ENCODE assay signal across 14 cellular contexts in genomic region chr6:132751306-132751705, GRCh38. TPM values are rescaled to one million over a fixed set of nuclear protein-coding genes. Genes with fewer than 3 reads are reported as not detected.
DNase-seq lines count a peak whose midpoint lies in the region; ATAC-seq and TF ChIP-seq lines count a peak whose summit lies in the region.
"Had no signal": no experiment of that assay in that cellular context is flagged by ENCODE, and none has a peak within 500 bp of the region (broad histone marks: within the 10 kb centered on the region; RNA-seq: fewer than 3 reads in every experiment).

No MANE protein-coding gene starts in this region.

- H3K4me3 ChIP-seq in body of pancreas (no peak overlapping the region), ovary (no peak overlapping the region)

- H3K4me1 ChIP-seq in body of pancreas = peaks cover 4% of the 10 kb centered on the region
- H3K4me1 ChIP-seq in ovary (ENCODE audit: insufficient read depth) = no peaks in the 10 kb centered on the region
- H3K4me1 ChIP-seq: BE2C had no signal

- no peak for TF ChIP-seq EP300 in ovary (IDR thresholded peaks at IDR 0.05)

- TF ChIP-seq POLR2A in body of pancreas (IDR thresholded peaks at IDR 0.05) (no peak), ovary (IDR thresholded peaks at IDR 0.05) (no peak)

- TF ChIP-seq CTCF in CD14-positive monocyte (IDR thresholded peaks at IDR 0.05) = no peak
- TF ChIP-seq CTCF in body of pancreas (IDR thresholded peaks at IDR 0.05) = no peak
- TF ChIP-seq CTCF in ovary (IDR thresholded peaks at IDR 0.05) = no peak

- peaks cover 82% of the 10 kb centered on the region for H3K4me1 Mint-ChIP-seq in CD14-positive monocyte

- 82 to 92% methylated on average over 4 of the region's 4 CpGs for WGBS in body of pancreas, 2 donors
- WGBS in ovary, 3 donors = 90 to 93% (median 92%) methylated on average over 4 of the region's 4 CpGs

- no peak overlapping the region for H3K4me3 Mint-ChIP-seq in CD14-positive monocyte

- ATAC-seq in GM19324 (IDR thresholded peaks at IDR 0.05; ENCODE audit: low FRiP score, unreplicated experiment) (peak; percentile 23), HG02943 (IDR thresholded peaks at IDR 0.05; ENCODE audit: low read depth, unreplicated experiment) (peak; percentile 35), body of pancreas (no peak)

- intact Hi-C loops in CD14-positive monocyte (cut with micrococcal nuclease) (no loop called here), body of pancreas (cut with DNase I) (no loop called here), cardiac septum (cut with DNase I) (no loop called here), ovary (cut with DNase I) (no loop called here)

- H3K27me3 Mint-ChIP-seq in CD14-positive monocyte (ENCODE audit: low read depth in 3 of 3) = no peaks in the 10 kb centered on the region

- no peaks in the 10 kb centered on the region for H3K9me3 ChIP-seq in body of pancreas
- H3K9me3 ChIP-seq in ovary = no peaks in the 10 kb centered on the region
- H3K9me3 ChIP-seq: BE2C had no signal

- H3K27ac Mint-ChIP-seq in CD14-positive monocyte = peak overlapping the region; percentile 61 to 98 (median 89)

- H3K36me3 Mint-ChIP-seq in CD14-positive monocyte = peaks cover 64 to 89% of the 10 kb centered on the region in 2 donors

- DNase-seq in CD14-positive monocyte (ENCODE audit: low spot score) (no peak), NOMO-1 treated with DMSO at 0.1 percent for 48 hours (lab: John Stamatoyannopoulos, UW; ENCODE audit: unreplicated experiment) (peak; percentile 57), SIG-M5 (lab: John Stamatoyannopoulos, UW) (no peak), body of pancreas (no peak), cardiac septum (ENCODE audit: low spot score) (no peak), ovary (no peak)
- DNase-seq: activated naive CD4-positive, alpha-beta T cell treated with anti-CD3 and anti-CD28 coated beads, Interleukin-2, amount 50 U/mL, for 16 hours; BE2C; effector CD8-positive, alpha-beta T cell; NCI-H510A treated with DMSO at 0.1 percent for 48 hours had no signal

- H3K27me3 ChIP-seq in body of pancreas (no peaks in the 10 kb centered on the region), ovary (no peaks in the 10 kb centered on the region)

- H3K27ac ChIP-seq in body of pancreas (no peak overlapping the region), ovary (no peak overlapping the region)

- H3K36me3 ChIP-seq in body of pancreas (replicated peaks in 1 of 2; ENCODE audit: insufficient read depth in 1 of 2, low read depth in 2 of 2) (no peaks in the 10 kb centered on the region), ovary (no peaks in the 10 kb centered on the region)
- H3K36me3 ChIP-seq: BE2C had no signal

- peaks cover 0 to 6% (median 3%) of the 10 kb centered on the region in 7 donors for H3K9me3 Mint-ChIP-seq in CD14-positive monocyte

RNA-seq across cellular contexts. Expression of gene VNN2, which starts 6.4 kb away (rescaled TPM):
- 100 to 1,000 TPM; 359 to 394 TPM for polyA plus RNA-seq in CD14-positive monocyte
- 1 to 10 TPM in 1 of 2 donors, not detected in 1; 1.6 TPM for total RNA-seq in body of pancreas
- 3.1 TPM for total RNA-seq in cardiac septum
- 1 to 10 TPM in 4 of 7 donors, under 1 TPM in 3; 0.59 to 4.9 (median 1.4) TPM for total RNA-seq in ovary
- polyA plus RNA-seq in ovary = 1 to 10 TPM; 1.0 to 7.2 TPM
- total RNA-seq: myocyte had no signal

RNA-seq across cellular contexts. Expression of gene VNN1, which starts 37.5 kb away (rescaled TPM):
- polyA plus RNA-seq in CD14-positive monocyte (10 to 100 TPM; 47.9 to 61.2 TPM), ovary (1 to 10 TPM in 1 of 2 donors, under 1 TPM in 1; 0.34 to 1.2 TPM)
- total RNA-seq in body of pancreas (1 to 10 TPM in 1 of 2 donors, not detected in 1; 1.3 TPM), cardiac septum (0.30 TPM), ovary (1 to 10 TPM in 4 of 7 donors, under 1 TPM in 2, not detected in 1; 0.28 to 5.0 (median 1.3) TPM)
- total RNA-seq: temporal lobe had no signal

RNA-seq across cellular contexts. Expression of gene SLC18B1, which starts 47.1 kb away (rescaled TPM):
- polyA plus RNA-seq in CD14-positive monocyte (10 to 100 TPM; 24.8 to 36.6 TPM), ovary (10 to 100 TPM in 1 of 2 donors, 1 to 10 TPM in 1; 6.5 to 15.2 TPM)
- total RNA-seq in body of pancreas (1 to 10 TPM; 7.3 to 9.9 TPM), cardiac septum (1.2 TPM), ovary (10 to 100 TPM in 3 of 7 donors, 1 to 10 TPM in 4; 3.2 to 10.9 (median 9.7) TPM)
